9 cellular contexts compared by ENCODE assay signal in genomic region chr7:139738101-139738489, GRCh38. TPM values are rescaled to one million over a fixed set of nuclear protein-coding genes. Genes with fewer than 3 reads are reported as not detected.
A peak's percentile ranks its signal among the peaks of the same experiment; 100 is the strongest.
DNase-seq lines count a peak whose midpoint lies in the region; ATAC-seq and TF ChIP-seq lines count a peak whose summit lies in the region.
"Had no signal": no experiment of that assay in that cellular context is flagged by ENCODE, and none has a peak within 500 bp of the region (broad histone marks: within the 10 kb centered on the region; RNA-seq: fewer than 3 reads in every experiment).

No MANE protein-coding gene starts in this region.

- in situ Hi-C loops in GM23248 (cut with MboI) = no loop called here

- intact Hi-C loops in activated CD8-positive, alpha-beta T cell treated with anti-CD3 and anti-CD28 coated beads for 36 hours (cut with micrococcal nuclease) = no loop called here
- intact Hi-C loops in head of caudate nucleus (cut with DNase I) = loop anchor here (10.0 kb wide), 1 partner anchor 83 kb away; no protein-coding TSS in a partner anchor

- H3K27me3 Mint-ChIP-seq in activated CD8-positive, alpha-beta T cell treated with anti-CD3 and anti-CD28 coated beads for 36 hours = no peaks in the 10 kb centered on the region

- peaks cover 63% of the 10 kb centered on the region for H3K4me1 ChIP-seq in GM23248 (ENCODE audit: insufficient read depth)
- peaks cover 46% of the 10 kb centered on the region for H3K4me1 ChIP-seq in parathyroid adenoma
- H3K4me1 ChIP-seq in mesendoderm (ENCODE audit: control insufficient read depth, low read depth, low read length) = no peaks in the 10 kb centered on the region

- H3K27ac ChIP-seq in GM23248 = 0 out of 2 replicates have a peak overlapping the region, but pooled peaks have one; percentile 50
- peak overlapping the region; percentile 56 for H3K27ac ChIP-seq in parathyroid adenoma
- no peak overlapping the region for H3K27ac ChIP-seq in mesendoderm (ENCODE audit: low read depth, low read length)

- ATAC-seq in activated CD8-positive, alpha-beta T cell treated with anti-CD3 and anti-CD28 coated beads for 36 hours = peak; percentile 5
- no peak for ATAC-seq in HG02870 (IDR thresholded peaks at IDR 0.05; ENCODE audit: unreplicated experiment)

- H3K4me2 ChIP-seq in GM23248 (ENCODE audit: unreplicated experiment) (no peak overlapping the region), parathyroid adenoma (ENCODE audit: low read length) (peak overlapping the region; percentile 43), mesendoderm (ENCODE audit: low read length) (no peak overlapping the region)

- no peaks in the 10 kb centered on the region; the same call in 1 of the 2 replicates for H4K20me1 ChIP-seq in GM23248 (ENCODE audit: insufficient read depth)

- H3K4me3 ChIP-seq in GM23248 = no peak overlapping the region
- no peak overlapping the region for H3K4me3 ChIP-seq in parathyroid adenoma (ENCODE audit: low read depth, low read length)
- H3K4me3 ChIP-seq in mesendoderm (ENCODE audit: low read length) = no peak overlapping the region

- H3K36me3 Mint-ChIP-seq in activated CD8-positive, alpha-beta T cell treated with anti-CD3 and anti-CD28 coated beads for 36 hours (ENCODE audit: low read depth) = no peaks in the 10 kb centered on the region

- H3K4ac ChIP-seq in mesendoderm (ENCODE audit: low read depth, low read length) = no peak overlapping the region

- TF ChIP-seq CTCF in activated CD8-positive, alpha-beta T cell treated with anti-CD3 and anti-CD28 coated beads for 36 hours (IDR thresholded peaks at IDR 0.05) = no peak
- TF ChIP-seq CTCF in parathyroid adenoma (IDR thresholded peaks at IDR 0.05) = no peak

- H3K79me1 ChIP-seq in mesendoderm (ENCODE audit: low read length) = peaks cover 3% of the 10 kb centered on the region

- DNase-seq in GM23248 = peak; percentile 20
- DNase-seq in activated CD8-positive, alpha-beta T cell treated with anti-CD3 and anti-CD28 coated beads for 36 hours = no peak
- peak in 27 of 42 donors; percentile 40 to 82 (median 58) for DNase-seq in head of caudate nucleus
- no peak for DNase-seq in HuH-7.5 (ENCODE audit: low spot score)
- DNase-seq in stimulated activated CD4-positive, alpha-beta T cell treated with anti-CD3 and anti-CD28 coated beads, Interleukin-15, amount 100 ng/mL, for 24 hours = no peak
- DNase-seq in mesendoderm = no peak
- DNase-seq: NCI-H774 had no signal

- H3K27me3 ChIP-seq in GM23248 (replicated peaks; ENCODE audit: insufficient read depth) (no peaks in the 10 kb centered on the region), parathyroid adenoma (ENCODE audit: control insufficient read depth, insufficient read depth, low read length) (no peaks in the 10 kb centered on the region), mesendoderm (ENCODE audit: insufficient read depth, low read length, poor library complexity) (no peaks in the 10 kb centered on the region)

- H3K4me3 Mint-ChIP-seq in activated CD8-positive, alpha-beta T cell treated with anti-CD3 and anti-CD28 coated beads for 36 hours = peak overlapping the region; percentile 34

- WGBS in GM23248 (ENCODE audit: low coverage in 1 of 2, low lambda C conversion rate in 2 of 2, missing lambda C conversion rate in 2 of 2), 2 experiments = 88 to 91% methylated on average over 6 of the region's 6 CpGs
- WGBS in mesendoderm (ENCODE audit: extremely low coverage, insufficient coverage, low lambda C conversion rate) = no CpG with 5 or more reads among the region's 6 CpGs

- CTCF ChIA-PET in activated CD8-positive, alpha-beta T cell treated with anti-CD3 and anti-CD28 coated beads for 36 hours (lab: Charles Lee) = interaction anchor here (0.9 to 2.5 kb wide), 6 partner anchors 9 to 304 kb away, joined by 3 to 15 read pairs (median 5); no protein-coding TSS in a partner anchor

- H3K36me3 ChIP-seq in GM23248 (ENCODE audit: low read depth) (no peaks in the 10 kb centered on the region), parathyroid adenoma (ENCODE audit: control insufficient read depth, insufficient read depth, low read length) (no peaks in the 10 kb centered on the region), mesendoderm (ENCODE audit: control insufficient read depth, insufficient read depth, low read length) (no peaks in the 10 kb centered on the region)

- no peak overlapping the region for H4K5ac ChIP-seq in mesendoderm (ENCODE audit: low read length)

- H3K9me3 Mint-ChIP-seq in activated CD8-positive, alpha-beta T cell treated with anti-CD3 and anti-CD28 coated beads for 36 hours = no peaks in the 10 kb centered on the region

- POLR2A ChIA-PET in activated CD8-positive, alpha-beta T cell treated with anti-CD3 and anti-CD28 coated beads for 36 hours (lab: Charles Lee) = interaction anchor here (1.3 to 1.4 kb wide), 2 partner anchors 32 to 64 kb away, joined by 3 to 4 read pairs; no protein-coding TSS in a partner anchor

- H3F3A ChIP-seq in GM23248 (ENCODE audit: insufficient read depth) = peaks cover 33% of the 10 kb centered on the region

- H2AFZ ChIP-seq in GM23248 (no peak overlapping the region), parathyroid adenoma (no peak overlapping the region)

- no peak overlapping the region for H4K8ac ChIP-seq in mesendoderm (ENCODE audit: low read depth, low read length)

- no peaks in the 10 kb centered on the region for H3K9me3 ChIP-seq in GM23248 (ENCODE audit: low read depth)
- H3K9me3 ChIP-seq in parathyroid adenoma (ENCODE audit: control insufficient read depth, low read length) = no peaks in the 10 kb centered on the region

- H3K9ac ChIP-seq in GM23248 (no peak overlapping the region), parathyroid adenoma (no peak overlapping the region), mesendoderm (ENCODE audit: low read length) (no peak overlapping the region)

- no peak overlapping the region for H2AK5ac ChIP-seq in mesendoderm (ENCODE audit: low read length)

- no peak overlapping the region for H3K18ac ChIP-seq in mesendoderm (ENCODE audit: low read length)

- H2BK15ac ChIP-seq in mesendoderm (replicated peaks; ENCODE audit: low read depth) = no peak overlapping the region

- no peak overlapping the region for H2BK5ac ChIP-seq in mesendoderm (ENCODE audit: low read length)

- H3K79me2 ChIP-seq in GM23248 (ENCODE audit: insufficient read depth) (peaks cover 89% of the 10 kb centered on the region), parathyroid adenoma (peaks cover 16% of the 10 kb centered on the region), mesendoderm (ENCODE audit: control insufficient read depth, insufficient read depth, low read length) (no peaks in the 10 kb centered on the region)

- no peak overlapping the region for H2BK120ac ChIP-seq in mesendoderm (ENCODE audit: low read depth, low read length)

- H3K23ac ChIP-seq in mesendoderm (ENCODE audit: low read length) = no peak overlapping the region

- peak overlapping the region; percentile 84 for H3K27ac Mint-ChIP-seq in activated CD8-positive, alpha-beta T cell treated with anti-CD3 and anti-CD28 coated beads for 36 hours

- H3K4me1 Mint-ChIP-seq in activated CD8-positive, alpha-beta T cell treated with anti-CD3 and anti-CD28 coated beads for 36 hours (ENCODE audit: low read depth) = peaks cover 34% of the 10 kb centered on the region

- H3K9me2 ChIP-seq in GM23248 (ENCODE audit: insufficient read depth) = no peaks in the 10 kb centered on the region

- no peak overlapping the region for H3K56ac ChIP-seq in mesendoderm (ENCODE audit: low read length)

RNA-seq across cellular contexts. Expression of gene HIPK2, which starts 39.7 kb away (rescaled TPM):
- 7.9 and 9.1 TPM in 2 replicates for total RNA-seq in GM23248 (2014; rRNA removed; shearing (Covaris generic))
- polyA plus RNA-seq in GM23248 (2016; fragmentation: Nextera tagmentation; extraction: Ambion mirVana) = 4.7 and 4.9 TPM in 2 replicates
- total RNA-seq in activated CD8-positive, alpha-beta T cell treated with anti-CD3 and anti-CD28 coated beads for 36 hours = 10 to 100 TPM; 17.3 to 17.6 TPM
- polyA plus RNA-seq in mesendoderm (2013, experiment 1 of 2) = 13.2 TPM
- 13.5 TPM for polyA plus RNA-seq in mesendoderm (2013, experiment 2 of 2)

Comparison
In these comparisons a context has a peak if more than half of its experiments do, and no peak if none do; other contexts are left out.
1. DNase-seq: peak in GM23248 (single experiment) and head of caudate nucleus (27 of 42); none in activated CD8-positive, alpha-beta T cell treated with anti-CD3 and anti-CD28 coated beads for 36 hours (single experiment), HuH-7.5 (single experiment), stimulated activated CD4-positive, alpha-beta T cell treated with anti-CD3 and anti-CD28 coated beads, Interleukin-15, amount 100 ng/mL, for 24 hours (single experiment) and mesendoderm (single experiment).